ENCODE assay signal across 20 cellular contexts in the genomic region with DNA sequence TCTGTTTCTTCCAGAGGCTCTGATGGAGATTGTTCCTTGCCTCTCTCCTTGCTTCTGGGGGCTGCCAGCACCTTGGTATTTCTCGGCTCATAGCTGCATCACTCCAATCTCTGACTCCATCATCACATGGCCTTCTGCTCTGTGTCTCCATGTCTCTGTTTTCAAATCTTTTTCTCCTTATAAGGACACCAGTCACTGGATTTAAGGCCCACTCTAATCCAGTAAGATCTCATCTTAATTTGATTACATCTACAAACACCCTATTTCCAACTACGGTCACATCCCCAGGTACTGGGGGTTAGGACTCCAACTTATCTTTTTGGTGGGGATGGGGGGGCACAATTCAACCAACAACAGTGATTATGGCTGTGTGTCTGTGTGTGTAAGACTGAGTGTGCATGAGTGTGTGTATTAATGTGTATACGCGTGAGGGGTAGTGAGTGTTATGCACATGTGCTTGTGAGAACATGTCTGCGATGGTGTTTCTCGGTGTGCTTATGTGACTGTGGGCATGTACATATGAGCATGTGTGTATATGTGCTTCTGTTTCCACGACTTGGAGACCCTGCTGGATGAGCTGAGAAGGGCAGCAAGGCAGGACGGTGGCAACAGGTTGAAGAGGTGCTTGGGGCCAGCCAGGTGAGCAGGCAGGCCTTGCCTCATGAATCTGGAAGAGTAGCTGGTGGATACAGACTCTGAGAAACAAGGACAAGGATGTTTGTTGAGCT.
DNase-seq lines count a peak whose midpoint lies in the region; ATAC-seq, FAIRE-seq and TF ChIP-seq lines count a peak whose summit lies in the region.
"Had no signal": no experiment of that assay in that cellular context is flagged by ENCODE, and none has a peak within 500 bp of the region (broad histone marks: within the 10 kb centered on the region; RNA-seq: fewer than 3 reads in every experiment).

No MANE protein-coding gene starts in this region.

- H3K4me3 Mint-ChIP-seq in HFFc6 = no peak overlapping the region
- H3K4me3 Mint-ChIP-seq: effector memory CD8-positive, alpha-beta T cell had no signal

- intact Hi-C loops in lower lobe of right lung (cut with DNase I) = no loop called here

- H3K27me3 Mint-ChIP-seq in HFFc6 (ENCODE audit: insufficient read depth) = no peaks in the 10 kb centered on the region; the same call in none of the 2 replicates

- no peaks in the 10 kb centered on the region for H3K9me3 Mint-ChIP-seq in HFFc6
- H3K9me3 Mint-ChIP-seq: effector memory CD8-positive, alpha-beta T cell; naive thymus-derived CD8-positive, alpha-beta T cell had no signal

- FAIRE-seq in H1 (lab: Jason Lieb, UNC) = no peak

- H3K4ac ChIP-seq in H1 (replicated peaks; ENCODE audit: insufficient read length, low read depth, low read length) = no peak overlapping the region

- peak; percentile 25; the same call in 1 of the 2 replicates for TF ChIP-seq CTCF in HFFc6 (IDR thresholded peaks at IDR 0.05)
- peak in 1 of 3 experiments; percentile 8; a peak in 1 of 4 replicates for TF ChIP-seq CTCF in H1 (IDR thresholded peaks at IDR 0.05; ENCODE audit: control extremely low read depth in 1 of 3, insufficient read depth in 1 of 3, low read depth in 1 of 3, low read length in 3 of 3)
- TF ChIP-seq CTCF in retinal pigment epithelial cell (conservative IDR thresholded peaks at IDR 0.05; ENCODE audit: low read depth, low read length) = peak; percentile 23
- no peak for TF ChIP-seq CTCF in lower lobe of right lung (IDR thresholded peaks at IDR 0.05)

- no peak overlapping the region for H4K5ac ChIP-seq in H1 (ENCODE audit: insufficient read length, low read depth, low read length)

- H4K91ac ChIP-seq in H1 (replicated peaks; ENCODE audit: insufficient read length, low read length) = no peak overlapping the region

- no peak for TF ChIP-seq EP300 in H1 (IDR thresholded peaks at IDR 0.05; ENCODE audit: borderline replicate concordance in 1 of 2, low read depth in 2 of 2, low read length in 2 of 2)

- H3K36me3 Mint-ChIP-seq in HFFc6 (ENCODE audit: low read depth) = no peaks in the 10 kb centered on the region; the same call in 1 of the 2 replicates
- H3K36me3 Mint-ChIP-seq: naive thymus-derived CD8-positive, alpha-beta T cell had no signal

- H2BK12ac ChIP-seq in H1 (ENCODE audit: low read depth, low read length) = peak overlapping the region; percentile 13; the same call in 1 of the 2 replicates

- 90% methylated on average over 8 of the region's 8 CpGs; no CpG with 5 or more reads in 1 of the 2 experiments for WGBS in H1 (ENCODE audit: extremely low coverage in 1 of 2, insufficient coverage in 1 of 2, insufficient read length in 1 of 2, insufficient replicate concordance in 2 of 2, low coverage in 1 of 2, low lambda C conversion rate in 2 of 2, missing lambda C conversion rate in 1 of 2), 2 experiments

- H2AFZ ChIP-seq in ACC112 (ENCODE audit: low read length, unreplicated experiment) = no peak overlapping the region
- no peak overlapping the region for H2AFZ ChIP-seq in H1 (ENCODE audit: low read length)

- POLR2A ChIA-PET in H1 (lab: Charles Lee; ENCODE audit: partially characterized antibody) = no interaction called here

- peaks cover 20% of the 10 kb centered on the region for H3K4me1 Mint-ChIP-seq in HFFc6 (ENCODE audit: low read depth)

- no peak for ATAC-seq in lower lobe of right lung
- ATAC-seq: activated CD4-positive, CD25-positive, alpha-beta regulatory T cell treated with anti-CD3 and anti-CD28 coated beads, Interleukin-2, amount 50 U/mL, for 24 hours; effector memory CD8-positive, alpha-beta T cell; naive thymus-derived CD8-positive, alpha-beta T cell; psoas muscle; stimulated activated naive CD8-positive, alpha-beta T cell treated with anti-CD3 and anti-CD28 coated beads, Interleukin-15, Interleukin-2, amounts not matched to agents 100 U/mL and 50 U/mL, for 24 hours; upper lobe of right lung had no signal

- no peak for DNase-seq in HFFc6
- no peak for DNase-seq in H1 (ENCODE audit: low read depth in 1 of 2, low spot score in 2 of 2)
- DNase-seq in retinal pigment epithelial cell (ENCODE audit: low read depth) = no peak
- no peak for DNase-seq in hippocampal formation (lab: John Stamatoyannopoulos, UW)
- DNase-seq in lower lobe of right lung = no peak
- no peak for DNase-seq in SIG-M5 treated with dmso at 0.1 percent for 504 hours (lab: John Stamatoyannopoulos, UW; ENCODE audit: unreplicated experiment)
- DNase-seq: cerebellar nuclear complex; COR-L47; effector memory CD8-positive, alpha-beta T cell; mesendoderm; naive thymus-derived CD8-positive, alpha-beta T cell; NCI-H1105; NCI-H2107; NCI-H524 treated with DMSO at 0.1 percent for 48 hours; SIG-M5; stimulated activated naive CD8-positive, alpha-beta T cell treated with anti-CD3 and anti-CD28 coated beads, Interleukin-15, Interleukin-2, amounts not matched to agents 100 U/mL and 50 U/mL, for 24 hours had no signal

- peaks cover 17% of the 10 kb centered on the region for H3K4me1 ChIP-seq in ACC112 (ENCODE audit: control insufficient read depth, insufficient read depth, low read length, unreplicated experiment)
- H3K4me1 ChIP-seq in H1 (replicated peaks in 1 of 4; ENCODE audit: control insufficient read depth in 3 of 4, insufficient read depth in 4 of 4, low read length in 3 of 4) = peaks cover 0 to 27% (median 16%) of the 10 kb centered on the region in 4 experiments; a peak in 6 of 7 replicates
- peaks cover 2% of the 10 kb centered on the region for H3K4me1 ChIP-seq in lower lobe of right lung
- H3K4me1 ChIP-seq: upper lobe of right lung had no signal

- no peak overlapping the region for H3K14ac ChIP-seq in H1 (ENCODE audit: insufficient read length)

- H2BK120ac ChIP-seq in H1 (replicated peaks; ENCODE audit: low read depth, low read length) = peak overlapping the region; percentile 34

- H3K23me2 ChIP-seq in H1 (ENCODE audit: low read depth, low read length) = peaks cover 5% of the 10 kb centered on the region

- peak overlapping the region; percentile 84 for H3K27ac Mint-ChIP-seq in HFFc6
- H3K27ac Mint-ChIP-seq: effector memory CD8-positive, alpha-beta T cell; naive thymus-derived CD8-positive, alpha-beta T cell had no signal

- H3K9ac ChIP-seq in H1 (replicated peaks in 1 of 4; ENCODE audit: extremely low read depth in 1 of 4, low read depth in 3 of 4, low read length in 3 of 4) = no peak overlapping the region

- 0 out of 2 replicates have a peak overlapping the region, but pooled peaks have one; percentile 52 for H2BK20ac ChIP-seq in H1 (ENCODE audit: low read length)

- H3K9me3 ChIP-seq in H1 (ENCODE audit: insufficient read depth in 2 of 2, low read depth in 1 of 2, low read length in 1 of 2) = no peaks in the 10 kb centered on the region
- H3K9me3 ChIP-seq in lower lobe of right lung = no peaks in the 10 kb centered on the region
- H3K9me3 ChIP-seq: psoas muscle, upper lobe of right lung had no signal

- H3K79me2 ChIP-seq in ACC112 (ENCODE audit: control insufficient read depth, insufficient read depth, low read length, unreplicated experiment) (no peaks in the 10 kb centered on the region), H1 (ENCODE audit: control insufficient read depth in 1 of 2, insufficient read depth in 2 of 2, low read length in 2 of 2) (no peaks in the 10 kb centered on the region)

- H2AK5ac ChIP-seq in H1 (ENCODE audit: low read depth, low read length) = peak overlapping the region; percentile 41

- no peak overlapping the region for H3K4me3 ChIP-seq in ACC112 (ENCODE audit: low read depth, low read length)
- no peak overlapping the region for H3K4me3 ChIP-seq in H1 (ENCODE audit: extremely low read depth in 1 of 4, insufficient read depth in 2 of 4, low read depth in 3 of 4, low read length in 4 of 4)
- no peak overlapping the region for H3K4me3 ChIP-seq in retinal pigment epithelial cell (ENCODE audit: low read length)
- H3K4me3 ChIP-seq in lower lobe of right lung = no peak overlapping the region
- H3K4me3 ChIP-seq: psoas muscle, upper lobe of right lung had no signal

- TF ChIP-seq POLR2A in H1 (IDR thresholded peaks at IDR 0.05; ENCODE audit: control extremely low read depth in 1 of 2, low read depth in 2 of 2, low read length in 2 of 2) = no peak

- peak overlapping the region; percentile 67; the same call in 1 of the 2 replicates for H2BK5ac ChIP-seq in H1 (ENCODE audit: low read depth, low read length)

- no peaks in the 10 kb centered on the region for H3K36me3 ChIP-seq in ACC112 (ENCODE audit: insufficient read depth, low read length)
- no peaks in the 10 kb centered on the region for H3K36me3 ChIP-seq in H1 (ENCODE audit: control insufficient read depth in 2 of 4, insufficient read depth in 4 of 4, low read length in 3 of 4)
- H3K36me3 ChIP-seq in lower lobe of right lung = no peaks in the 10 kb centered on the region
- H3K36me3 ChIP-seq: upper lobe of right lung had no signal

- H3K56ac ChIP-seq in H1 (replicated peaks; ENCODE audit: insufficient read length, low read depth, low read length) = no peak overlapping the region

- 0 out of 2 replicates have a peak overlapping the region, but pooled peaks have one; percentile 6 for H2BK15ac ChIP-seq in H1 (ENCODE audit: low read length)

- H3K27ac ChIP-seq in ACC112 (ENCODE audit: low read depth, low read length) (peak overlapping the region; percentile 81), H1 (ENCODE audit: low read depth, low read length) (no peak overlapping the region), lower lobe of right lung (no peak overlapping the region)
- H3K27ac ChIP-seq: upper lobe of right lung had no signal

- H3K23ac ChIP-seq in H1 (ENCODE audit: insufficient read length) = no peak overlapping the region

- no peak for TF ChIP-seq RAD21 in H1 (IDR thresholded peaks at IDR 0.05 in 1 of 2, conservative IDR thresholded peaks at IDR 0.05 in 1 of 2; ENCODE audit: low read depth in 2 of 2, low read length in 2 of 2)

- peak overlapping the region; percentile 25 for H3K18ac ChIP-seq in H1 (ENCODE audit: extremely low read depth, low read length)

- no peak overlapping the region for H3K4me2 ChIP-seq in H1 (ENCODE audit: insufficient read depth in 1 of 2, low read depth in 2 of 2, low read length in 2 of 2)

- H3K79me1 ChIP-seq in H1 (ENCODE audit: low read depth, low read length) = no peaks in the 10 kb centered on the region

- H4K20me1 ChIP-seq in H1 (replicated peaks in 1 of 2; ENCODE audit: control insufficient read depth in 1 of 2, insufficient read depth in 2 of 2, low read length in 2 of 2) = no peaks in the 10 kb centered on the region

- H3K27me3 ChIP-seq in ACC112 (ENCODE audit: insufficient read depth, low read length) (no peaks in the 10 kb centered on the region), H1 (replicated peaks in 1 of 4; ENCODE audit: control insufficient read depth in 3 of 4, extremely low read depth in 1 of 4, insufficient read depth in 3 of 4, low read length in 3 of 4) (no peaks in the 10 kb centered on the region; a peak in 3 of 7 replicates), lower lobe of right lung (ENCODE audit: low read depth) (peaks cover 13% of the 10 kb centered on the region)

- CTCF ChIA-PET in H1 (lab: Charles Lee; ENCODE audit: partially characterized antibody) = interaction anchor here (0.6 to 24.5 kb wide), 13 partner anchors 10 to 329 kb away, joined by 3 to 331 read pairs (median 4); no protein-coding TSS in a partner anchor

- H4K8ac ChIP-seq in H1 (ENCODE audit: extremely low read depth, insufficient read depth, low read length) = no peak overlapping the region

TF ChIP-seq in H1, 55 proteins besides CTCF, POLR2A, EP300 and RAD21:
- TF ChIP-seq GTF2F1 (IDR thresholded peaks at IDR 0.05; ENCODE audit: borderline replicate concordance, low read depth, low read length) (no peak), YY1 (IDR thresholded peaks at IDR 0.05; ENCODE audit: low read depth, low read length) (no peak)
TF ChIP-seq in H1: peak in this region for 0.
